Comparison of ENCODE assay signal across 1 cellular context in the genomic region with DNA sequence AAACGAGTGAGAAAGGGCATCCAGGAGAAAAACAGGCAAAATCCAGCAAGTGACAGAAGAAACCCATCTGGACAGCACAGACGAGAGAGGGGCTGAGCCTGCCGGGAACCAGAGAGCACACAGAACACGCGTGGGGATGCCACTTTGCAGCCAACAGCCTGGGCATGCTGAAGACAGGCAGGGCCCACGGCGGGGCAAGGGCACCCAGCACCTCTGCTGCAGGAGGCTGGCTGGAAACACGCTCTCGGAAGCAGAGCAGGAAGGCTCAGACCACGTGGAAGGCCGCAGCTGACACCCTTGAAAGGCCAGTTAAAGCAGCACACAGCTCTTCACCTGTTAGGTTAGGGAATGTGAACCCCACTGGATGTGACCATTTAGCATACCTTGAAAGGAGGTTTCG.
TF ChIP-seq lines count a peak whose summit lies in the region.

No MANE protein-coding gene starts in this region.

TF ChIP-seq in WTC11, 78 proteins besides CTCF, POLR2A, EP300 and RAD21 (continued from another document):
- TF ChIP-seq, protein P1, sequence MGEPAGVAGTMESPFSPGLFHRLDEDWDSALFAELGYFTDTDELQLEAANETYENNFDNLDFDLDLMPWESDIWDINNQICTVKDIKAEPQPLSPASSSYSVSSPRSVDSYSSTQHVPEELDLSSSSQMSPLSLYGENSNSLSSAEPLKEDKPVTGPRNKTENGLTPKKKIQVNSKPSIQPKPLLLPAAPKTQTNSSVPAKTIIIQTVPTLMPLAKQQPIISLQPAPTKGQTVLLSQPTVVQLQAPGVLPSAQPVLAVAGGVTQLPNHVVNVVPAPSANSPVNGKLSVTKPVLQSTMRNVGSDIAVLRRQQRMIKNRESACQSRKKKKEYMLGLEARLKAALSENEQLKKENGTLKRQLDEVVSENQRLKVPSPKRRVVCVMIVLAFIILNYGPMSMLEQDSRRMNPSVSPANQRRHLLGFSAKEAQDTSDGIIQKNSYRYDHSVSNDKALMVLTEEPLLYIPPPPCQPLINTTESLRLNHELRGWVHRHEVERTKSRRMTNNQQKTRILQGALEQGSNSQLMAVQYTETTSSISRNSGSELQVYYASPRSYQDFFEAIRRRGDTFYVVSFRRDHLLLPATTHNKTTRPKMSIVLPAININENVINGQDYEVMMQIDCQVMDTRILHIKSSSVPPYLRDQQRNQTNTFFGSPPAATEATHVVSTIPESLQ (CRISPR knock-in tag; IDR thresholded peaks at IDR 0.05), result no peak
- no peak for TF ChIP-seq PRRX2 (CRISPR knock-in tag; IDR thresholded peaks at IDR 0.05)
- TF ChIP-seq ZBTB21 (CRISPR knock-in tag; IDR thresholded peaks at IDR 0.05; ENCODE audit: borderline replicate concordance), result no peak
- no peak for TF ChIP-seq ZNF121 (CRISPR knock-in tag; IDR thresholded peaks at IDR 0.05)
- TF ChIP-seq SOX15 (CRISPR knock-in tag; IDR thresholded peaks at IDR 0.05), result no peak
- TF ChIP-seq, protein P2, sequence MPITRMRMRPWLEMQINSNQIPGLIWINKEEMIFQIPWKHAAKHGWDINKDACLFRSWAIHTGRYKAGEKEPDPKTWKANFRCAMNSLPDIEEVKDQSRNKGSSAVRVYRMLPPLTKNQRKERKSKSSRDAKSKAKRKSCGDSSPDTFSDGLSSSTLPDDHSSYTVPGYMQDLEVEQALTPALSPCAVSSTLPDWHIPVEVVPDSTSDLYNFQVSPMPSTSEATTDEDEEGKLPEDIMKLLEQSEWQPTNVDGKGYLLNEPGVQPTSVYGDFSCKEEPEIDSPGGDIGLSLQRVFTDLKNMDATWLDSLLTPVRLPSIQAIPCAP (CRISPR knock-in tag; IDR thresholded peaks at IDR 0.05), result no peak
- no peak for TF ChIP-seq ZNF138 (CRISPR knock-in tag; conservative IDR thresholded peaks at IDR 0.05)
- TF ChIP-seq, protein P3, sequence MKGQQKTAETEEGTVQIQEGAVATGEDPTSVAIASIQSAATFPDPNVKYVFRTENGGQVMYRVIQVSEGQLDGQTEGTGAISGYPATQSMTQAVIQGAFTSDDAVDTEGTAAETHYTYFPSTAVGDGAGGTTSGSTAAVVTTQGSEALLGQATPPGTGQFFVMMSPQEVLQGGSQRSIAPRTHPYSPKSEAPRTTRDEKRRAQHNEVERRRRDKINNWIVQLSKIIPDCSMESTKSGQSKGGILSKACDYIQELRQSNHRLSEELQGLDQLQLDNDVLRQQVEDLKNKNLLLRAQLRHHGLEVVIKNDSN (CRISPR knock-in tag; IDR thresholded peaks at IDR 0.05), result no peak
